ENCODE assay signal across 8 cellular contexts in the genomic region with DNA sequence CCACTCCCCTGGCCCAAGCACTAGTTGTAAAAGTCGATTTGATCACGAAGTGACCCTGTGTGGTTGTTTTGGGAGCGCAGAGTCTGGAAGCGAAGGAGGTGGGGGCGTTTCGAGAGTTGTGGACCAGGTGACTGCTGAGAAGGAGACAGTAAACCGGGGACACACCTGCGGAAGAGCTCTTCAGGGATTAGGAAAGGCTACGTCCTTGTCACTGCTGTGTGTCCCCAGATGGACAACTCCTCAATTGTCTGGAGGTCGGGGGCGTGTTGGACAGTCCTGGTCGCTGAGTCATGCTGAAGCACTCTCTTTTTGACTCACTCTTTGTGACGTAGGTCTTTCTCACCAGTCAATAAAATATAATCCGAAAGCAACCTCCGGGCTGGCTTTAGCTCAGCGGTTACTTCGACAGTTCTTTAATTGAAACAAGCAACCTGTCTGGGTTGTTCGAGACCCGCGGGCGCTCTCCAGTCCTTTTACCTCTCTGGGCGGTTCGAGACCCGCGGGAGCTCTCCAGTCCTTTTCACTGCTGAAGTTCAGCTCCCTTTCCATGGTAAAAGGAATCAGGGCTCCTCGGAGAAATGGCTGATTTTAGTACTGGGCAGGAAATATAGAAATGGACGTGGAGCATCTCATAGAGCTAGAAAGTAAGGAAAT. TPM values are rescaled to one million over a fixed set of nuclear protein-coding genes. Genes with fewer than 3 reads are reported as not detected.
A peak's percentile ranks its signal among the peaks of the same experiment; 100 is the strongest.
DNase-seq lines count a peak whose midpoint lies in the region; ATAC-seq, FAIRE-seq and TF ChIP-seq lines count a peak whose summit lies in the region.

No MANE protein-coding gene starts in this region.

- FAIRE-seq in A549 (lab: Jason Lieb, UNC) (peak; percentile 85), kidney (lab: Jason Lieb, UNC) (peak; percentile 91)

- intact Hi-C loops in kidney (cut with DNase I) = no loop called here

- H3K4me1 ChIP-seq in A549 (peaks cover 9% of the 10 kb centered on the region; the same call in 2 of the 3 replicates), kidney (ENCODE audit: control insufficient read depth in 1 of 2, insufficient read depth in 1 of 2, low read depth in 1 of 2, low read length in 2 of 2) (no peaks in the 10 kb centered on the region)

- TF ChIP-seq POLR2A in A549 (IDR thresholded peaks at IDR 0.05; ENCODE audit: low read length) = peak; percentile 46

- peak in 1 of 2 experiments; percentile 20; a peak in 1 of 5 replicates for TF ChIP-seq EP300 in A549 (IDR thresholded peaks at IDR 0.05)

- DNase-seq in A549 (ENCODE audit: low read depth in 1 of 2, low spot score in 1 of 2) = peak; percentile 94 to 98
- peak; percentile 90 for DNase-seq in NCI-H226
- peak; percentile 86 for DNase-seq in activated CD4-positive, alpha-beta T cell treated with anti-CD3 and anti-CD28 coated beads for 1 hour
- peak; percentile 64 for DNase-seq in cerebellum (ENCODE audit: low spot score)
- DNase-seq in kidney = peak; percentile 95
- peak; percentile 71 to 100 (median 90) for DNase-seq in stimulated activated CD4-positive, alpha-beta T cell treated with anti-CD3 and anti-CD28 coated beads, Interleukin-12 subunit alpha, Interleukin-12 subunit beta, amount 100 ng/mL, for 48 hours (ENCODE audit: low read depth in 2 of 3, low spot score in 1 of 3)

- peak overlapping the region; percentile 72 to 89 for H3K9ac ChIP-seq in kidney (ENCODE audit: low read length in 2 of 2)

- H3K36me3 ChIP-seq in kidney (ENCODE audit: control insufficient read depth in 1 of 2, insufficient read depth in 2 of 2, low read length in 2 of 2) = peaks cover 5 to 8% of the 10 kb centered on the region in 2 donors

- H3K9me3 ChIP-seq in A549 (no peaks in the 10 kb centered on the region), kidney (ENCODE audit: control insufficient read depth in 1 of 2, low read length in 2 of 2) (no peaks in the 10 kb centered on the region)

- CTCF ChIA-PET in A549 (lab: Yijun Ruan, JAX) = interaction anchor here (0.6 to 2.1 kb wide), 6 partner anchors 8 to 1049 kb away, joined by 3 to 9 read pairs (median 6); no protein-coding TSS in a partner anchor

- POLR2A ChIA-PET in A549 (lab: Yijun Ruan, JAX) = interaction anchor here (0.7 to 3.9 kb wide), 10 partner anchors 8 to 348 kb away, joined by 3 to 72 read pairs (median 12); partner anchors contain the start of genes ANKHD1, EIF4EBP3, HARS1 and HARS2

- TF ChIP-seq CTCF in A549 (IDR thresholded peaks at IDR 0.05) (no peak), kidney (IDR thresholded peaks at IDR 0.05; ENCODE audit: borderline replicate concordance, extremely low read depth, insufficient read depth) (no peak)

- under 1% methylated on average over 27 of the region's 27 CpGs for WGBS in A549 (ENCODE audit: missing lambda C conversion rate)

- TF ChIP-seq RAD21 in A549 (conservative IDR thresholded peaks at IDR 0.05 in 1 of 2, IDR thresholded peaks at IDR 0.05 in 1 of 2) = no peak

- peak; percentile 94 to 96 for ATAC-seq in A549
- peak; percentile 87 for ATAC-seq in GM18868 (IDR thresholded peaks at IDR 0.05; ENCODE audit: unreplicated experiment)
- peak; percentile 90 for ATAC-seq in HG03135 (IDR thresholded peaks at IDR 0.05; ENCODE audit: unreplicated experiment)

- H3K4me2 ChIP-seq in A549 = peak overlapping the region; percentile 79

- H3K27ac ChIP-seq in A549 (peak overlapping the region; percentile 81 to 93), kidney (ENCODE audit: low read depth in 2 of 2, low read length in 2 of 2) (peak overlapping the region; percentile 90 to 95)

- H3K4me3 ChIP-seq in A549 (peak overlapping the region; percentile 46), kidney (ENCODE audit: low read length in 2 of 2) (peak overlapping the region; percentile 79 to 98)

TF ChIP-seq in A549, 52 proteins besides CTCF, POLR2A, EP300 and RAD21 (continues in another document):
- TF ChIP-seq, protein P1, sequence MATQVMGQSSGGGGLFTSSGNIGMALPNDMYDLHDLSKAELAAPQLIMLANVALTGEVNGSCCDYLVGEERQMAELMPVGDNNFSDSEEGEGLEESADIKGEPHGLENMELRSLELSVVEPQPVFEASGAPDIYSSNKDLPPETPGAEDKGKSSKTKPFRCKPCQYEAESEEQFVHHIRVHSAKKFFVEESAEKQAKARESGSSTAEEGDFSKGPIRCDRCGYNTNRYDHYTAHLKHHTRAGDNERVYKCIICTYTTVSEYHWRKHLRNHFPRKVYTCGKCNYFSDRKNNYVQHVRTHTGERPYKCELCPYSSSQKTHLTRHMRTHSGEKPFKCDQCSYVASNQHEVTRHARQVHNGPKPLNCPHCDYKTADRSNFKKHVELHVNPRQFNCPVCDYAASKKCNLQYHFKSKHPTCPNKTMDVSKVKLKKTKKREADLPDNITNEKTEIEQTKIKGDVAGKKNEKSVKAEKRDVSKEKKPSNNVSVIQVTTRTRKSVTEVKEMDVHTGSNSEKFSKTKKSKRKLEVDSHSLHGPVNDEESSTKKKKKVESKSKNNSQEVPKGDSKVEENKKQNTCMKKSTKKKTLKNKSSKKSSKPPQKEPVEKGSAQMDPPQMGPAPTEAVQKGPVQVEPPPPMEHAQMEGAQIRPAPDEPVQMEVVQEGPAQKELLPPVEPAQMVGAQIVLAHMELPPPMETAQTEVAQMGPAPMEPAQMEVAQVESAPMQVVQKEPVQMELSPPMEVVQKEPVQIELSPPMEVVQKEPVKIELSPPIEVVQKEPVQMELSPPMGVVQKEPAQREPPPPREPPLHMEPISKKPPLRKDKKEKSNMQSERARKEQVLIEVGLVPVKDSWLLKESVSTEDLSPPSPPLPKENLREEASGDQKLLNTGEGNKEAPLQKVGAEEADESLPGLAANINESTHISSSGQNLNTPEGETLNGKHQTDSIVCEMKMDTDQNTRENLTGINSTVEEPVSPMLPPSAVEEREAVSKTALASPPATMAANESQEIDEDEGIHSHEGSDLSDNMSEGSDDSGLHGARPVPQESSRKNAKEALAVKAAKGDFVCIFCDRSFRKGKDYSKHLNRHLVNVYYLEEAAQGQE (IDR thresholded peaks at IDR 0.05) = peak; percentile 91
- TF ChIP-seq PHF8 (IDR thresholded peaks at IDR 0.05; ENCODE audit: borderline replicate concordance, low read depth) (no peak), JUN (IDR thresholded peaks at IDR 0.05) (peak; percentile 36 to 47; a peak in 1 of 5 replicates), FOSL2 (IDR thresholded peaks at IDR 0.05) (peak; percentile 79), FOSL2 (CRISPR knock-in tag; IDR thresholded peaks at IDR 0.05) (peak; percentile 98), SREBF2 (IDR thresholded peaks at IDR 0.05) (peak; percentile 81)

RNA-seq across cellular contexts. Expression of gene ZMAT2, which starts 10.8 kb away (rescaled TPM):
- polyA plus RNA-seq in A549 (2011; rRNA removed) (62.1 and 90.9 TPM in 2 replicates), A549 (2017; fragmentation: RNase III; extraction: RNeasy Plus Mini Kit Qiagen cat#74134 plus additional on column Dnase treatment) (208 to 209 TPM (median 209 TPM) in 3 replicates), kidney (ENCODE audit: insufficient read depth, low read depth, low replicate concordance) (122 TPM)
- polyA plus RNA-seq in A549 (2012; cell fraction: cytosol; rRNA removed) = 28.7 and 32.2 TPM in 2 replicates
- polyA plus RNA-seq in A549 (2012; cell fraction: nucleus; rRNA removed) = 7.6 and 17.8 TPM in 2 replicates
- polyA minus RNA-seq in A549 (2011; rRNA and poly(A)+ RNA removed) = 26.4 and 26.5 TPM in 2 replicates
- total RNA-seq in cerebellum (23.8 TPM), kidney (51.4 TPM)

RNA-seq across cellular contexts. Expression of gene HARS2, which starts 19.8 kb away (rescaled TPM):
- polyA plus RNA-seq in A549 (2011; rRNA removed) (46.6 and 55.1 TPM in 2 replicates), A549 (2017; fragmentation: RNase III; extraction: RNeasy Plus Mini Kit Qiagen cat#74134 plus additional on column Dnase treatment) (43.5 to 45.1 TPM (median 44.9 TPM) in 3 replicates), kidney (ENCODE audit: insufficient read depth, low read depth, low replicate concordance) (26.7 TPM)
- 24.6 and 24.7 TPM in 2 replicates for polyA plus RNA-seq in A549 (2012; cell fraction: cytosol; rRNA removed)
- 26.0 and 33.8 TPM in 2 replicates for polyA plus RNA-seq in A549 (2012; cell fraction: nucleus; rRNA removed)
- polyA minus RNA-seq in A549 (2011; rRNA and poly(A)+ RNA removed) = 25.4 and 26.8 TPM in 2 replicates
- total RNA-seq in cerebellum (26.4 TPM), kidney (27.6 TPM)

RNA-seq across cellular contexts. Expression of gene HARS1, which starts 19.9 kb away (rescaled TPM):
- polyA plus RNA-seq in A549 (2011; rRNA removed) = 73.0 and 80.5 TPM in 2 replicates
- 68.3 and 73.2 TPM in 2 replicates for polyA plus RNA-seq in A549 (2012; cell fraction: cytosol; rRNA removed)
- 64.6 and 97.1 TPM in 2 replicates for polyA plus RNA-seq in A549 (2012; cell fraction: nucleus; rRNA removed)
- 84.4 to 93.7 TPM (median 87.1 TPM) in 3 replicates for polyA plus RNA-seq in A549 (2017; fragmentation: RNase III; extraction: RNeasy Plus Mini Kit Qiagen cat#74134 plus additional on column Dnase treatment)
- 46.6 and 51.3 TPM in 2 replicates for polyA minus RNA-seq in A549 (2011; rRNA and poly(A)+ RNA removed)
- total RNA-seq in cerebellum = 41.7 TPM
- 52.2 TPM for total RNA-seq in kidney
- polyA plus RNA-seq in kidney (ENCODE audit: insufficient read depth, low read depth, low replicate concordance) = 48.6 TPM

RNA-seq across cellular contexts. Expression of gene DND1, which starts 37.6 kb away (rescaled TPM):
- polyA plus RNA-seq in A549 (2011; rRNA removed) (0.63 and 0.78 TPM in 2 replicates), A549 (2017; fragmentation: RNase III; extraction: RNeasy Plus Mini Kit Qiagen cat#74134 plus additional on column Dnase treatment) (1.0 to 1.3 TPM (median 1.1 TPM) in 3 replicates), kidney (ENCODE audit: insufficient read depth, low read depth, low replicate concordance) (0.41 TPM)
- polyA plus RNA-seq in A549 (2012; cell fraction: cytosol; rRNA removed) = 1.9 and 2.1 TPM in 2 replicates
- polyA plus RNA-seq in A549 (2012; cell fraction: nucleus; rRNA removed) = 19.5 and 19.6 TPM in 2 replicates
- 0.33 and 0.44 TPM in 2 replicates for polyA minus RNA-seq in A549 (2011; rRNA and poly(A)+ RNA removed)
- total RNA-seq in cerebellum (0.73 TPM), kidney (1.0 TPM)

RNA-seq across cellular contexts. Expression of gene WDR55, which starts 46.3 kb away (rescaled TPM):
- polyA plus RNA-seq in A549 (2011; rRNA removed) (23.3 and 26.6 TPM in 2 replicates), A549 (2017; fragmentation: RNase III; extraction: RNeasy Plus Mini Kit Qiagen cat#74134 plus additional on column Dnase treatment) (32.1 to 39.2 TPM (median 36.2 TPM) in 3 replicates), kidney (ENCODE audit: insufficient read depth, low read depth, low replicate concordance) (13.7 TPM)
- polyA plus RNA-seq in A549 (2012; cell fraction: cytosol; rRNA removed) = 28.4 and 34.4 TPM in 2 replicates
- 63.2 and 66.3 TPM in 2 replicates for polyA plus RNA-seq in A549 (2012; cell fraction: nucleus; rRNA removed)
- 25.6 and 30.4 TPM in 2 replicates for polyA minus RNA-seq in A549 (2011; rRNA and poly(A)+ RNA removed)
- total RNA-seq in cerebellum (12.5 TPM), kidney (20.8 TPM)

Comparison
In these comparisons a context has a peak if more than half of its experiments do, and no peak if none do; other contexts are left out.
1. Peak in every context shown above with its lines: DNase-seq, ATAC-seq, H3K4me3 ChIP-seq and H3K27ac ChIP-seq.